Comparison of ENCODE assay signal across 8 cellular contexts in genomic region chr1:228378453-228379164, GRCh38. TPM values are rescaled to one million over a fixed set of nuclear protein-coding genes. Genes with fewer than 3 reads are reported as not detected.
DNase-seq lines count a peak whose midpoint lies in the region; ATAC-seq and TF ChIP-seq lines count a peak whose summit lies in the region.

No MANE protein-coding gene starts in this region.

- DNase-seq in G401 (ENCODE audit: low spot score) (peak; percentile 61), NCI-H2107 treated with DMSO at 0.1 percent for 48 hours (lab: John Stamatoyannopoulos, UW; ENCODE audit: unreplicated experiment) (peak; percentile 62), dermis microvascular lymphatic vessel endothelial cell (ENCODE audit: low read depth in 2 of 2) (peak; percentile 17 to 42)
- peak; percentile 70 for DNase-seq in activated CD4-positive, alpha-beta T cell treated with anti-CD3 and anti-CD28 coated beads, Interleukin-2, amount 10 ng/mL, durations not matched to agents 7 days and 5 days
- DNase-seq in stimulated activated CD4-positive, alpha-beta T cell treated with anti-CD3 and anti-CD28 coated beads, Interleukin-2, amount 100 ng/mL, for 48 hours = peak; percentile 54 to 72

- H3K4me1 Mint-ChIP-seq in activated CD4-positive, alpha-beta T cell treated with anti-CD3 and anti-CD28 coated beads, Interleukin-2, amount 10 ng/mL, durations not matched to agents 7 days and 5 days = peaks cover 9% of the 10 kb centered on the region

- no peaks in the 10 kb centered on the region for H3K9me3 Mint-ChIP-seq in activated CD4-positive, alpha-beta T cell treated with anti-CD3 and anti-CD28 coated beads, Interleukin-2, amount 10 ng/mL, durations not matched to agents 7 days and 5 days

- H3K4me1 ChIP-seq in liver (ENCODE audit: control insufficient read depth in 4 of 4, insufficient read depth in 4 of 4, low read length in 3 of 4) = peaks cover 0 to 14% (median 6%) of the 10 kb centered on the region in 4 donors

- peaks cover 37% of the 10 kb centered on the region for H3K27me3 Mint-ChIP-seq in activated CD4-positive, alpha-beta T cell treated with anti-CD3 and anti-CD28 coated beads, Interleukin-2, amount 10 ng/mL, durations not matched to agents 7 days and 5 days

- TF ChIP-seq CTCF in liver (IDR thresholded peaks at IDR 0.05; ENCODE audit: low read depth, low read length, missing input control) = peak; percentile 35

- WGBS in liver = under 1% methylated on average over 66 of the region's 70 CpGs

- ATAC-seq in GM19455 (IDR thresholded peaks at IDR 0.05; ENCODE audit: unreplicated experiment) (no peak), HG02840 (IDR thresholded peaks at IDR 0.05; ENCODE audit: low FRiP score, unreplicated experiment) (no peak)

- POLR2A ChIA-PET in activated CD4-positive, alpha-beta T cell treated with anti-CD3 and anti-CD28 coated beads, Interleukin-2, amount 10 ng/mL, durations not matched to agents 7 days and 5 days (lab: Charles Lee) = no interaction called here

- H3K27ac ChIP-seq in liver (ENCODE audit: low read depth in 1 of 2, low read length in 2 of 2) = peak overlapping the region in 1 of 2 donors; percentile 19

- H3K27me3 ChIP-seq in liver (ENCODE audit: control insufficient read depth in 4 of 4, insufficient read depth in 4 of 4, low read length in 3 of 4) = no peaks in the 10 kb centered on the region

- in situ Hi-C loops in G401 (cut with HindIII; ENCODE audit: low sequenced_read_pairs) = no loop called here

- H3K27ac Mint-ChIP-seq in activated CD4-positive, alpha-beta T cell treated with anti-CD3 and anti-CD28 coated beads, Interleukin-2, amount 10 ng/mL, durations not matched to agents 7 days and 5 days = no peak overlapping the region

- H3K36me3 Mint-ChIP-seq in activated CD4-positive, alpha-beta T cell treated with anti-CD3 and anti-CD28 coated beads, Interleukin-2, amount 10 ng/mL, durations not matched to agents 7 days and 5 days (ENCODE audit: low read depth) = no peaks in the 10 kb centered on the region

- peak in 1 of 2 donors; percentile 58 for TF ChIP-seq RAD21 in liver (IDR thresholded peaks at IDR 0.05)

- CTCF ChIA-PET in activated CD4-positive, alpha-beta T cell treated with anti-CD3 and anti-CD28 coated beads, Interleukin-2, amount 10 ng/mL, durations not matched to agents 7 days and 5 days (lab: Charles Lee) = no interaction called here

- H3K9ac ChIP-seq in liver (ENCODE audit: low read depth in 1 of 2, low read length in 2 of 2) = no peak overlapping the region

- no peaks in the 10 kb centered on the region for H3K9me3 ChIP-seq in liver (ENCODE audit: control insufficient read depth in 4 of 4, low read length in 3 of 4)

- no peaks in the 10 kb centered on the region for H3K36me3 ChIP-seq in liver (ENCODE audit: control insufficient read depth in 4 of 4, insufficient read depth in 3 of 4, low read depth in 1 of 4, low read length in 3 of 4)

- peak overlapping the region; percentile 54 to 67 (median 54) for H3K4me3 ChIP-seq in liver (ENCODE audit: low read depth in 1 of 3, low read length in 3 of 3)

- H3K4me3 Mint-ChIP-seq in activated CD4-positive, alpha-beta T cell treated with anti-CD3 and anti-CD28 coated beads, Interleukin-2, amount 10 ng/mL, durations not matched to agents 7 days and 5 days = peak overlapping the region; percentile 69

TF ChIP-seq in liver, 16 proteins besides CTCF, POLR2A, EP300 and RAD21:
- TF ChIP-seq FOXA2 (IDR thresholded peaks at IDR 0.05) (no peak), GABPA (IDR thresholded peaks at IDR 0.05 in 1 of 2, conservative IDR thresholded peaks at IDR 0.05 in 1 of 2) (no peak), SP1 (IDR thresholded peaks at IDR 0.05) (no peak), HNF4G (IDR thresholded peaks at IDR 0.05) (no peak), FOXA1 (IDR thresholded peaks at IDR 0.05) (no peak), TAF1 (conservative IDR thresholded peaks at IDR 0.05) (no peak), YY1 (IDR thresholded peaks at IDR 0.05) (no peak), ATF3 (IDR thresholded peaks at IDR 0.05) (no peak), ZBTB33 (IDR thresholded peaks at IDR 0.05) (no peak), REST (IDR thresholded peaks at IDR 0.05) (no peak)

RNA-seq across cellular contexts. Expression of gene TRIM11, which starts 28.0 kb away (rescaled TPM):
- 40.4 and 43.6 TPM in 2 replicates for total RNA-seq in G401 (2014; rRNA removed; shearing (Covaris generic))
- total RNA-seq in activated CD4-positive, alpha-beta T cell treated with anti-CD3 and anti-CD28 coated beads, Interleukin-2, amount 10 ng/mL, durations not matched to agents 7 days and 5 days = 10 to 100 TPM; 54.4 to 62.4 TPM
- total RNA-seq in dermis microvascular lymphatic vessel endothelial cell = 10.4 and 14.8 TPM in 2 replicates
- total RNA-seq in liver = 10 to 100 TPM in 1 of 2 donors, 1 to 10 TPM in 1; 8.9 to 15.8 TPM
- polyA plus RNA-seq in liver = 1 to 10 TPM; 2.6 to 5.7 TPM

RNA-seq across cellular contexts. Expression of gene TRIM17, which starts 38.1 kb away (rescaled TPM):
- total RNA-seq in G401 (2014; rRNA removed; shearing (Covaris generic)) = not detected in 2 replicates
- under 1 TPM; 0.73 to 0.99 TPM for total RNA-seq in activated CD4-positive, alpha-beta T cell treated with anti-CD3 and anti-CD28 coated beads, Interleukin-2, amount 10 ng/mL, durations not matched to agents 7 days and 5 days
- total RNA-seq in dermis microvascular lymphatic vessel endothelial cell (not detected in 2 replicates), liver (under 1 TPM in 1 of 2 donors, not detected in 1; 0.08 TPM)
- under 1 TPM in 1 of 2 donors, not detected in 1; 0.49 TPM for polyA plus RNA-seq in liver
